20 cellular contexts compared by ENCODE assay signal in genomic region chr9:91077624-91078023, GRCh38.
DNase-seq lines count a peak whose midpoint lies in the region; ATAC-seq and TF ChIP-seq lines count a peak whose summit lies in the region.
"Had no signal": no experiment of that assay in that cellular context is flagged by ENCODE, and none has a peak within 500 bp of the region (broad histone marks: within the 10 kb centered on the region; RNA-seq: fewer than 3 reads in every experiment).

No MANE protein-coding gene starts in this region.

- no peak for DNase-seq in activated CD4-positive, alpha-beta T cell treated with anti-CD3 and anti-CD28 coated beads, Interleukin-2, amount 10 ng/mL, durations not matched to agents 24 days and 14 days
- DNase-seq in activated CD4-positive, alpha-beta T cell treated with anti-CD3 and anti-CD28 coated beads for 1 hour: no peak
- DNase-seq in epithelial cell of esophagus (ENCODE audit: low read depth) (peak; percentile 72), lower lobe of right lung (no peak), upper lobe of left lung (peak in 1 of 2 donors; percentile 51), NCI-H1417 (lab: John Stamatoyannopoulos, UW) (no peak)
- DNase-seq: CD8-positive, alpha-beta T cell; GDM1; MG63; NCI-H1417 treated with DMSO at 0.1 percent for 48 hours; NCI-H187; NCI-H446; NCI-H526; OCI-M1 had no signal

- ATAC-seq in lower lobe of right lung: peak; percentile 33 to 51
- ATAC-seq in upper lobe of left lung (ENCODE audit: low FRiP score in 2 of 2): peak in 1 of 2 donors; percentile 36
- ATAC-seq in HG02973 (IDR thresholded peaks at IDR 0.05; ENCODE audit: unreplicated experiment): no peak
- no peak for ATAC-seq in GM18505 (IDR thresholded peaks at IDR 0.05; ENCODE audit: unreplicated experiment)
- ATAC-seq: CD8-positive, alpha-beta T cell; HCT116; K562 had no signal

- TF ChIP-seq CTCF in epithelial cell of esophagus (IDR thresholded peaks at IDR 0.05; ENCODE audit: insufficient read depth, low read depth, low read length, missing control alignments) (no peak), lower lobe of right lung (IDR thresholded peaks at IDR 0.05) (no peak), upper lobe of left lung (IDR thresholded peaks at IDR 0.05) (no peak)

- intact Hi-C loops in activated CD4-positive, alpha-beta T cell treated with anti-CD3 and anti-CD28 coated beads, Interleukin-2, amount 10 ng/mL, durations not matched to agents 24 days and 14 days (cut with micrococcal nuclease): no loop called here
- intact Hi-C loops in lower lobe of right lung (cut with DNase I): no loop called here

- peaks cover 11% of the 10 kb centered on the region for H3K9me3 Mint-ChIP-seq in activated CD4-positive, alpha-beta T cell treated with anti-CD3 and anti-CD28 coated beads, Interleukin-2, amount 10 ng/mL, durations not matched to agents 24 days and 14 days
- H3K9me3 Mint-ChIP-seq: CD8-positive, alpha-beta T cell had no signal

- H3K27ac ChIP-seq in lower lobe of right lung (peak overlapping the region; percentile 14), upper lobe of left lung (peak overlapping the region in 3 of 4 donors; percentile 67 to 72 (median 69))
- H3K27ac ChIP-seq: 22Rv1; BLaER1 treated with 17β-estradiol and CSF1 and Interleukin-3, amounts not matched to agents 10 nM and 100 nM had no signal

- H3K4me3 ChIP-seq in epithelial cell of esophagus (ENCODE audit: low read length): no peak overlapping the region
- H3K4me3 ChIP-seq in lower lobe of right lung: no peak overlapping the region
- H3K4me3 ChIP-seq in upper lobe of left lung: no peak overlapping the region
- H3K4me3 ChIP-seq: BLaER1 treated with 17β-estradiol and CSF1 and Interleukin-3, amounts not matched to agents 10 nM and 100 nM; K562; MG63 had no signal

- H3K27me3 Mint-ChIP-seq in activated CD4-positive, alpha-beta T cell treated with anti-CD3 and anti-CD28 coated beads, Interleukin-2, amount 10 ng/mL, durations not matched to agents 24 days and 14 days: no peaks in the 10 kb centered on the region

- H3K27ac Mint-ChIP-seq in activated CD4-positive, alpha-beta T cell treated with anti-CD3 and anti-CD28 coated beads, Interleukin-2, amount 10 ng/mL, durations not matched to agents 24 days and 14 days: peak overlapping the region; percentile 43
- H3K27ac Mint-ChIP-seq: CD8-positive, alpha-beta T cell had no signal

- 63 to 77% methylated on average over 4 of the region's 4 CpGs for WGBS in upper lobe of left lung, 2 donors

- peaks cover 12% of the 10 kb centered on the region for H3K4me1 Mint-ChIP-seq in activated CD4-positive, alpha-beta T cell treated with anti-CD3 and anti-CD28 coated beads, Interleukin-2, amount 10 ng/mL, durations not matched to agents 24 days and 14 days

- TF ChIP-seq POLR2A in upper lobe of left lung (IDR thresholded peaks at IDR 0.05) (no peak), GM18505 (IDR thresholded peaks at IDR 0.05; ENCODE audit: borderline replicate concordance, extremely low read depth, insufficient read depth, insufficient read length) (no peak)

- peak in 1 of 4 donors; percentile 6 for TF ChIP-seq EP300 in upper lobe of left lung (IDR thresholded peaks at IDR 0.05)

- no peak overlapping the region for H3K4me3 Mint-ChIP-seq in activated CD4-positive, alpha-beta T cell treated with anti-CD3 and anti-CD28 coated beads, Interleukin-2, amount 10 ng/mL, durations not matched to agents 24 days and 14 days
- H3K4me3 Mint-ChIP-seq: CD8-positive, alpha-beta T cell had no signal

- H3K36me3 Mint-ChIP-seq in activated CD4-positive, alpha-beta T cell treated with anti-CD3 and anti-CD28 coated beads, Interleukin-2, amount 10 ng/mL, durations not matched to agents 24 days and 14 days (ENCODE audit: low read depth): peaks cover 16% of the 10 kb centered on the region
- H3K36me3 Mint-ChIP-seq: CD8-positive, alpha-beta T cell had no signal

- H3K9me3 ChIP-seq in lower lobe of right lung: no peaks in the 10 kb centered on the region
- H3K9me3 ChIP-seq in upper lobe of left lung: no peaks in the 10 kb centered on the region
- H3K9me3 ChIP-seq: MG63 had no signal

- no peaks in the 10 kb centered on the region for H3K27me3 ChIP-seq in lower lobe of right lung (ENCODE audit: low read depth)
- H3K27me3 ChIP-seq in upper lobe of left lung: no peaks in the 10 kb centered on the region
- H3K27me3 ChIP-seq: BLaER1 treated with 17β-estradiol and CSF1 and Interleukin-3, amounts not matched to agents 10 nM and 100 nM; MG63 had no signal

- H3K36me3 ChIP-seq in lower lobe of right lung: no peaks in the 10 kb centered on the region
- no peaks in the 10 kb centered on the region for H3K36me3 ChIP-seq in upper lobe of left lung
- H3K36me3 ChIP-seq: BLaER1 treated with 17β-estradiol and CSF1 and Interleukin-3, amounts not matched to agents 10 nM and 100 nM; MG63 had no signal

- H3K4me1 ChIP-seq in lower lobe of right lung (peaks cover 21% of the 10 kb centered on the region), upper lobe of left lung (peaks cover 2 to 26% (median 9%) of the 10 kb centered on the region in 4 donors)

Comparison
In these comparisons a context has a peak if more than half of its experiments do, and no peak if none do; other contexts are left out.
1. ATAC-seq: peak in lower lobe of right lung (2 of 2); none in HG02973 (single experiment) and GM18505 (single experiment).